In genomic region chr14:88542857-88543795, GRCh38 we compare ENCODE assay signal across 1 cellular context.
TF ChIP-seq lines count a peak whose summit lies in the region.

No MANE protein-coding gene starts in this region.

TF ChIP-seq in SK-N-SH, 30 proteins besides CTCF, POLR2A, EP300 and RAD21 (continued from another document):
- TF ChIP-seq PBX3 (IDR thresholded peaks at IDR 0.05) (peak; percentile 10; the same call in 1 of the 2 replicates), TCF12 (IDR thresholded peaks at IDR 0.05) (peak; percentile 21; the same call in 1 of the 2 replicates)
TF ChIP-seq in SK-N-SH: peak in this region for 2.
